ENCODE assay signal across 17 cellular contexts in the genomic region with DNA sequence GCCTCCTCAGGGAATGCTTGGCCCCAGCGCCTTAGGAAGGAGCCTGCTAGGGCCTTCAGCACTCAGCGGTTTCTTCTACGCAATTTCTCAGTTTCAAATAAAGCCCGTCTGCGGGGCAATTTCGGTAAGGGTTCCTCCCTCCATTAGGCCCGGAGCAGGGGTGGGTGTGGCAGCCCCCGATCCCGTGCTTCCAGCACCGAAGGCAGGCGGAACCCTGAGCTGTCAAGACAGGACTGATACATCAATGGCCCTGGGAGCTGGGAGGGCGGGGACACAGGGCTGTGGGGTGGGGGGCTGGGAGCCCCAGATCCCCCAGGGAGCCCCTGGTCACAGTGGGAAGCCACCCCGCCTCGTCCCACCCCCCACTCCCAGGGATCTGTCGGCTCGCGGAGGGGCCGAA. TPM values are rescaled to one million over a fixed set of nuclear protein-coding genes. Genes with fewer than 3 reads are reported as not detected.
DNase-seq lines count a peak whose midpoint lies in the region; ATAC-seq and TF ChIP-seq lines count a peak whose summit lies in the region.
"Had no signal": no experiment of that assay in that cellular context is flagged by ENCODE, and none has a peak within 500 bp of the region (broad histone marks: within the 10 kb centered on the region; RNA-seq: fewer than 3 reads in every experiment).

No MANE protein-coding gene starts in this region.

- no peak overlapping the region for H3K4me3 ChIP-seq in psoas muscle
- H3K4me3 ChIP-seq in WERI-Rb-1 (ENCODE audit: low read depth, low read length) = no peak overlapping the region

- no peak for ATAC-seq in activated naive CD8-positive, alpha-beta T cell treated with anti-CD3 and anti-CD28 coated beads, Interleukin-2, amount 50 U/mL, for 24 hours
- no peak for ATAC-seq in WTC11
- no peak for ATAC-seq in psoas muscle

- intact Hi-C loops in psoas muscle (cut with DNase I) = loop anchor here in 1 of 2 donors (5.0 kb wide), 1 partner anchor 33 kb away; no protein-coding TSS in a partner anchor

- no peaks in the 10 kb centered on the region for H3K27me3 Mint-ChIP-seq in activated naive CD8-positive, alpha-beta T cell treated with anti-CD3 and anti-CD28 coated beads for 36 hours
- no peaks in the 10 kb centered on the region for H3K27me3 Mint-ChIP-seq in activated naive CD8-positive, alpha-beta T cell treated with anti-CD3 and anti-CD28 coated beads, Interleukin-2, amount 50 U/mL, for 24 hours
- no peaks in the 10 kb centered on the region for H3K27me3 Mint-ChIP-seq in WTC11 (ENCODE audit: low read depth)
- peaks cover 2% of the 10 kb centered on the region for H3K27me3 Mint-ChIP-seq in glutamatergic neuron (ENCODE audit: unreplicated experiment)
- H3K27me3 Mint-ChIP-seq: B cell had no signal

- no peak for DNase-seq in activated naive CD8-positive, alpha-beta T cell treated with anti-CD3 and anti-CD28 coated beads for 36 hours
- no peak for DNase-seq in activated naive CD8-positive, alpha-beta T cell treated with anti-CD3 and anti-CD28 coated beads, Interleukin-2, amount 50 U/mL, for 24 hours
- DNase-seq in WTC11 (ENCODE audit: low spot score) = no peak
- no peak for DNase-seq in psoas muscle
- no peak for DNase-seq in glutamatergic neuron
- no peak for DNase-seq in WERI-Rb-1
- DNase-seq in stimulated activated CD8-positive, alpha-beta memory T cell treated with anti-CD3 and anti-CD28 coated beads, Interleukin-4, amount 100 ng/mL, for 48 hours = no peak
- DNase-seq in DMS79 treated with DMSO at 0.1 percent for 48 hours (lab: John Stamatoyannopoulos, UW) = no peak
- DNase-seq: 8988T, COR-L47, DMS 273 treated with DMSO at 0.1 percent for 48 hours, GDM1, NCI-H1417 treated with DMSO at 0.1 percent for 48 hours, NCI-H187 treated with DMSO at 0.1 percent for 48 hours, NCI-H2227 treated with DMSO at 0.1 percent for 48 hours, Right ventricle myocardium superior had no signal

- peak overlapping the region; percentile 4 for H3K27ac ChIP-seq in psoas muscle
- H3K27ac ChIP-seq in WERI-Rb-1 = no peak overlapping the region

- no peaks in the 10 kb centered on the region for H3K4me1 Mint-ChIP-seq in activated naive CD8-positive, alpha-beta T cell treated with anti-CD3 and anti-CD28 coated beads for 36 hours
- no peaks in the 10 kb centered on the region for H3K4me1 Mint-ChIP-seq in activated naive CD8-positive, alpha-beta T cell treated with anti-CD3 and anti-CD28 coated beads, Interleukin-2, amount 50 U/mL, for 24 hours
- peaks cover 12% of the 10 kb centered on the region for H3K4me1 Mint-ChIP-seq in WTC11
- H3K4me1 Mint-ChIP-seq in glutamatergic neuron (ENCODE audit: low read depth, unreplicated experiment) = no peaks in the 10 kb centered on the region
- H3K4me1 Mint-ChIP-seq: B cell had no signal

- H3K9me3 ChIP-seq in psoas muscle = no peaks in the 10 kb centered on the region
- no peaks in the 10 kb centered on the region for H3K9me3 ChIP-seq in WERI-Rb-1 (ENCODE audit: severe bottlenecking)

- no peak for TF ChIP-seq CTCF in WTC11 (IDR thresholded peaks at IDR 0.05)
- no peak for TF ChIP-seq CTCF in psoas muscle (IDR thresholded peaks at IDR 0.05)
- no peak for TF ChIP-seq CTCF in glutamatergic neuron (IDR thresholded peaks at IDR 0.05; ENCODE audit: partially characterized antibody, unreplicated experiment)
- no peak for TF ChIP-seq CTCF in WERI-Rb-1 (IDR thresholded peaks at IDR 0.05; ENCODE audit: low read depth, low read length)

- H3K36me3 ChIP-seq in psoas muscle (ENCODE audit: insufficient read depth in 1 of 2, low read depth in 1 of 2) (peaks cover 2 to 88% of the 10 kb centered on the region in 2 donors), WERI-Rb-1 (peaks cover 37% of the 10 kb centered on the region)

- WGBS in psoas muscle, 3 donors = 87 to 90% (median 89%) methylated on average over 16 to 18 of the region's 18 CpGs

- CTCF ChIA-PET in WTC11 (lab: Charles Lee) = interaction anchor here (0.6 to 2.9 kb wide), 18 partner anchors 12 to 711 kb away, joined by 3 to 15 read pairs (median 3); partner anchors contain the start of gene FEM1A

- H3K9me3 Mint-ChIP-seq in activated naive CD8-positive, alpha-beta T cell treated with anti-CD3 and anti-CD28 coated beads for 36 hours = no peaks in the 10 kb centered on the region
- no peaks in the 10 kb centered on the region for H3K9me3 Mint-ChIP-seq in activated naive CD8-positive, alpha-beta T cell treated with anti-CD3 and anti-CD28 coated beads, Interleukin-2, amount 50 U/mL, for 24 hours
- no peaks in the 10 kb centered on the region for H3K9me3 Mint-ChIP-seq in WTC11
- peaks cover 7% of the 10 kb centered on the region for H3K9me3 Mint-ChIP-seq in glutamatergic neuron (ENCODE audit: unreplicated experiment)

- H3K27ac Mint-ChIP-seq in activated naive CD8-positive, alpha-beta T cell treated with anti-CD3 and anti-CD28 coated beads for 36 hours = no peak overlapping the region
- H3K27ac Mint-ChIP-seq in activated naive CD8-positive, alpha-beta T cell treated with anti-CD3 and anti-CD28 coated beads, Interleukin-2, amount 50 U/mL, for 24 hours = no peak overlapping the region
- no peak overlapping the region; the same call in 1 of the 2 replicates for H3K27ac Mint-ChIP-seq in WTC11
- H3K27ac Mint-ChIP-seq in glutamatergic neuron (ENCODE audit: unreplicated experiment) = no peak overlapping the region
- H3K27ac Mint-ChIP-seq: B cell had no signal

- H3K4me1 ChIP-seq in psoas muscle = peaks cover 11% of the 10 kb centered on the region

- H3K36me3 Mint-ChIP-seq in activated naive CD8-positive, alpha-beta T cell treated with anti-CD3 and anti-CD28 coated beads for 36 hours = peaks cover 11% of the 10 kb centered on the region
- H3K36me3 Mint-ChIP-seq in activated naive CD8-positive, alpha-beta T cell treated with anti-CD3 and anti-CD28 coated beads, Interleukin-2, amount 50 U/mL, for 24 hours (ENCODE audit: low read depth) = peaks cover 15% of the 10 kb centered on the region
- H3K36me3 Mint-ChIP-seq in WTC11 = peaks cover 15% of the 10 kb centered on the region
- H3K36me3 Mint-ChIP-seq in glutamatergic neuron (ENCODE audit: unreplicated experiment) = no peaks in the 10 kb centered on the region

- no peaks in the 10 kb centered on the region for H3K27me3 ChIP-seq in psoas muscle (ENCODE audit: insufficient read depth in 3 of 3, low read length in 2 of 3)
- no peaks in the 10 kb centered on the region for H3K27me3 ChIP-seq in WERI-Rb-1 (ENCODE audit: insufficient read depth, low read depth, severe bottlenecking)

- H3K4me3 Mint-ChIP-seq in activated naive CD8-positive, alpha-beta T cell treated with anti-CD3 and anti-CD28 coated beads for 36 hours = peak overlapping the region; percentile 25
- no peak overlapping the region for H3K4me3 Mint-ChIP-seq in activated naive CD8-positive, alpha-beta T cell treated with anti-CD3 and anti-CD28 coated beads, Interleukin-2, amount 50 U/mL, for 24 hours
- H3K4me3 Mint-ChIP-seq in WTC11 (0 out of 2 replicates have a peak overlapping the region, but pooled peaks have one; percentile 16), glutamatergic neuron (ENCODE audit: unreplicated experiment) (no peak overlapping the region)
- H3K4me3 Mint-ChIP-seq: B cell had no signal

- POLR2A ChIA-PET in WTC11 (lab: Charles Lee) = interaction anchor here (0.6 kb wide), 1 partner anchor 575 kb away, joined by 3 read pairs; no protein-coding TSS in a partner anchor

TF ChIP-seq in WTC11, 78 proteins besides CTCF, POLR2A, EP300 and RAD21:
- no peak for TF ChIP-seq ZNF423 (CRISPR knock-in tag; IDR thresholded peaks at IDR 0.05)

RNA-seq across cellular contexts. Expression of gene MYDGF, which starts 9.3 kb away (rescaled TPM):
- total RNA-seq in activated naive CD8-positive, alpha-beta T cell treated with anti-CD3 and anti-CD28 coated beads for 36 hours = 10 to 100 TPM; 59.2 to 65.8 TPM
- 54.2 to 59.1 TPM (median 58.2 TPM) in 3 replicates for total RNA-seq in WTC11 (2021)
- total RNA-seq in psoas muscle = 10 to 100 TPM; 11.4 to 24.0 (median 19.1) TPM
- polyA plus RNA-seq in psoas muscle = 100 to 1,000 TPM in 1 of 3 donors, 10 to 100 TPM in 2; 23.9 to 164 (median 40.0) TPM
- total RNA-seq in glutamatergic neuron (ENCODE audit: unreplicated experiment) = 32.6 TPM

RNA-seq across cellular contexts. Expression of gene TNFAIP8L1, which starts 40.1 kb away (rescaled TPM):
- total RNA-seq in activated naive CD8-positive, alpha-beta T cell treated with anti-CD3 and anti-CD28 coated beads for 36 hours = 10 to 100 TPM; 10.7 to 11.3 TPM
- total RNA-seq in WTC11 (2021) (8.3 to 8.7 TPM (median 8.6 TPM) in 3 replicates), psoas muscle (1 to 10 TPM; 3.1 to 5.1 (median 3.8) TPM), glutamatergic neuron (ENCODE audit: unreplicated experiment) (23.6 TPM)
- 1 to 10 TPM; 2.4 to 3.5 (median 2.8) TPM for polyA plus RNA-seq in psoas muscle

RNA-seq across cellular contexts. Expression of gene DPP9, which starts 44.2 kb away (rescaled TPM):
- total RNA-seq in activated naive CD8-positive, alpha-beta T cell treated with anti-CD3 and anti-CD28 coated beads for 36 hours = 10 to 100 TPM; 71.7 to 72.3 TPM
- total RNA-seq in WTC11 (2021) (36.0 to 52.9 TPM (median 38.3 TPM) in 3 replicates), psoas muscle (10 to 100 TPM; 55.9 to 97.4 (median 78.6) TPM), glutamatergic neuron (ENCODE audit: unreplicated experiment) (44.8 TPM)
- polyA plus RNA-seq in psoas muscle = 100 to 1,000 TPM in 2 of 3 donors, 10 to 100 TPM in 1; 64.6 to 138 (median 108) TPM

Comparison
In these comparisons a context has a peak if more than half of its experiments do, and no peak if none do; other contexts are left out.
1. H3K4me3 Mint-ChIP-seq: peak in activated naive CD8-positive, alpha-beta T cell treated with anti-CD3 and anti-CD28 coated beads for 36 hours (single experiment) and WTC11 (single experiment); none in activated naive CD8-positive, alpha-beta T cell treated with anti-CD3 and anti-CD28 coated beads, Interleukin-2, amount 50 U/mL, for 24 hours (single experiment) and glutamatergic neuron (single experiment).